Comparison of ENCODE assay signal across 1 cellular context in the genomic region with DNA sequence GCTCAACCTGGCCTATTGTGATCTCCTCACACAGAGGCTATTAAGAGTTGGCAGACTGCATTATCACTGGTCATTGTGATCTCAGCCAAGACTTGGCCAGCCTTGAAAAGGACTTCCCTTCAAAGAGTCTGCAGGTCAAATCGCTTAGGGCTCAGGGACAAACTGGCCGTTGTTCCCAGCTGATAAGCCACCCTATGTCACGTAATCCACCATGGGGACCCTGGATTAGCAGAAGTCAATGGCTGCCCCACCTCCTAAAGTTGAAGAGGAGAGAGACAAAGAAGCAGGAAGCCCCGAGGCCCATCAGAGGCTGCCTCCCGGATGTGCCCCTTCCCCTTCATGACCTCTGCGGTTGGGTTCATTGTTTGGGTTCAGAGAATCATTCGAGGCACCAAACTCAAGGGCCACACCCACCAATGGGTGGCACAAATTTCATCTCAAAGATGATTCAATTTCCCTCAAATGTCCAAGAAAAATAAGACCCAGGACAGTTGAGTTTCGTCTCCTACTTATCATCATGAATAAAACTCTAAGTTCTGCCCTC.
TF ChIP-seq lines count a peak whose summit lies in the region.

No MANE protein-coding gene starts in this region.

TF ChIP-seq in HepG2, 621 proteins besides CTCF, POLR2A, EP300 and RAD21 (continued from another document):
- TF ChIP-seq, protein P1, sequence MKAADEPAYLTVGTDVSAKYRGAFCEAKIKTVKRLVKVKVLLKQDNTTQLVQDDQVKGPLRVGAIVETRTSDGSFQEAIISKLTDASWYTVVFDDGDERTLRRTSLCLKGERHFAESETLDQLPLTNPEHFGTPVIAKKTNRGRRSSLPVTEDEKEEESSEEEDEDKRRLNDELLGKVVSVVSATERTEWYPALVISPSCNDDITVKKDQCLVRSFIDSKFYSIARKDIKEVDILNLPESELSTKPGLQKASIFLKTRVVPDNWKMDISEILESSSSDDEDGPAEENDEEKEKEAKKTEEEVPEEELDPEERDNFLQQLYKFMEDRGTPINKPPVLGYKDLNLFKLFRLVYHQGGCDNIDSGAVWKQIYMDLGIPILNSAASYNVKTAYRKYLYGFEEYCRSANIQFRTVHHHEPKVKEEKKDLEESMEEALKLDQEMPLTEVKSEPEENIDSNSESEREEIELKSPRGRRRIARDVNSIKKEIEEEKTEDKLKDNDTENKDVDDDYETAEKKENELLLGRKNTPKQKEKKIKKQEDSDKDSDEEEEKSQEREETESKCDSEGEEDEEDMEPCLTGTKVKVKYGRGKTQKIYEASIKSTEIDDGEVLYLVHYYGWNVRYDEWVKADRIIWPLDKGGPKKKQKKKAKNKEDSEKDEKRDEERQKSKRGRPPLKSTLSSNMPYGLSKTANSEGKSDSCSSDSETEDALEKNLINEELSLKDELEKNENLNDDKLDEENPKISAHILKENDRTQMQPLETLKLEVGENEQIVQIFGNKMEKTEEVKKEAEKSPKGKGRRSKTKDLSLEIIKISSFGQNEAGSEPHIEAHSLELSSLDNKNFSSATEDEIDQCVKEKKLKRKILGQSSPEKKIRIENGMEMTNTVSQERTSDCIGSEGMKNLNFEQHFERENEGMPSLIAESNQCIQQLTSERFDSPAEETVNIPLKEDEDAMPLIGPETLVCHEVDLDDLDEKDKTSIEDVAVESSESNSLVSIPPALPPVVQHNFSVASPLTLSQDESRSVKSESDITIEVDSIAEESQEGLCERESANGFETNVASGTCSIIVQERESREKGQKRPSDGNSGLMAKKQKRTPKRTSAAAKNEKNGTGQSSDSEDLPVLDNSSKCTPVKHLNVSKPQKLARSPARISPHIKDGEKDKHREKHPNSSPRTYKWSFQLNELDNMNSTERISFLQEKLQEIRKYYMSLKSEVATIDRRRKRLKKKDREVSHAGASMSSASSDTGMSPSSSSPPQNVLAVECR (CRISPR knock-in tag; IDR thresholded peaks at IDR 0.05; ENCODE audit: borderline replicate concordance) = peak; percentile 24; the same call in 1 of the 2 replicates
- TF ChIP-seq FOSL1 (CRISPR knock-in tag; IDR thresholded peaks at IDR 0.05; ENCODE audit: borderline replicate concordance) (no peak), IRX3 (CRISPR knock-in tag; IDR thresholded peaks at IDR 0.05; ENCODE audit: borderline replicate concordance, low read depth) (no peak), MAF1 (CRISPR knock-in tag; IDR thresholded peaks at IDR 0.05; ENCODE audit: borderline replicate concordance) (no peak), ARID2 (CRISPR knock-in tag; IDR thresholded peaks at IDR 0.05; ENCODE audit: borderline replicate concordance) (no peak), GPN1 (CRISPR knock-in tag; IDR thresholded peaks at IDR 0.05; ENCODE audit: borderline replicate concordance) (no peak), RAD51 (IDR thresholded peaks at IDR 0.05; ENCODE audit: borderline replicate concordance) (no peak), FOXM1 (CRISPR knock-in tag; IDR thresholded peaks at IDR 0.05) (no peak)
- TF ChIP-seq, protein P2, sequence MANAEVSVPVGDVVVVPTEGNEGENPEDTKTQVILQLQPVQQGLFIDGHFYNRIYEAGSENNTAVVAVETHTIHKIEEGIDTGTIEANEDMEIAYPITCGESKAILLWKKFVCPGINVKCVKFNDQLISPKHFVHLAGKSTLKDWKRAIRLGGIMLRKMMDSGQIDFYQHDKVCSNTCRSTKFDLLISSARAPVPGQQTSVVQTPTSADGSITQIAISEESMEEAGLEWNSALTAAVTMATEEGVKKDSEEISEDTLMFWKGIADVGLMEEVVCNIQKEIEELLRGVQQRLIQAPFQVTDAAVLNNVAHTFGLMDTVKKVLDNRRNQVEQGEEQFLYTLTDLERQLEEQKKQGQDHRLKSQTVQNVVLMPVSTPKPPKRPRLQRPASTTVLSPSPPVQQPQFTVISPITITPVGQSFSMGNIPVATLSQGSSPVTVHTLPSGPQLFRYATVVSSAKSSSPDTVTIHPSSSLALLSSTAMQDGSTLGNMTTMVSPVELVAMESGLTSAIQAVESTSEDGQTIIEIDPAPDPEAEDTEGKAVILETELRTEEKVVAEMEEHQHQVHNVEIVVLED (CRISPR knock-in tag; IDR thresholded peaks at IDR 0.05; ENCODE audit: borderline replicate concordance) = no peak
- TF ChIP-seq, protein P3, sequence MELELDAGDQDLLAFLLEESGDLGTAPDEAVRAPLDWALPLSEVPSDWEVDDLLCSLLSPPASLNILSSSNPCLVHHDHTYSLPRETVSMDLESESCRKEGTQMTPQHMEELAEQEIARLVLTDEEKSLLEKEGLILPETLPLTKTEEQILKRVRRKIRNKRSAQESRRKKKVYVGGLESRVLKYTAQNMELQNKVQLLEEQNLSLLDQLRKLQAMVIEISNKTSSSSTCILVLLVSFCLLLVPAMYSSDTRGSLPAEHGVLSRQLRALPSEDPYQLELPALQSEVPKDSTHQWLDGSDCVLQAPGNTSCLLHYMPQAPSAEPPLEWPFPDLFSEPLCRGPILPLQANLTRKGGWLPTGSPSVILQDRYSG (CRISPR knock-in tag; IDR thresholded peaks at IDR 0.05) = no peak
- TF ChIP-seq, protein P4, sequence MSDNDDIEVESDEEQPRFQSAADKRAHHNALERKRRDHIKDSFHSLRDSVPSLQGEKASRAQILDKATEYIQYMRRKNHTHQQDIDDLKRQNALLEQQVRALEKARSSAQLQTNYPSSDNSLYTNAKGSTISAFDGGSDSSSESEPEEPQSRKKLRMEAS (IDR thresholded peaks at IDR 0.05) = no peak
